ENCODE assay signal across 28 cellular contexts in genomic region chr4:174475528-174475927, GRCh38.
"Had no signal": no experiment of that assay in that cellular context is flagged by ENCODE, and none has a peak within 500 bp of the region (broad histone marks: within the 10 kb centered on the region; RNA-seq: fewer than 3 reads in every experiment).

No MANE protein-coding gene starts in this region.

- H3K36me3 ChIP-seq: stomach, suprapubic skin, thoracic aorta, thyroid gland, tibial artery, tibial nerve, transverse colon, upper lobe of left lung, upper lobe of right lung, uterus, vagina had no signal

- FAIRE-seq: urothelium cell line had no signal

- H3K27me3 Mint-ChIP-seq: stimulated activated naive CD8-positive, alpha-beta T cell treated with anti-CD3 and anti-CD28 coated beads, Interleukin-15, amount 100 ng/mL, for 72 hours; stimulated activated naive CD8-positive, alpha-beta T cell treated with anti-CD3 and anti-CD28 coated beads, Interleukin-15, Interleukin-2, amounts not matched to agents 100 ng/mL and 50 ng/mL, for 24 hours; type B pancreatic cell had no signal

- H3K4me1 ChIP-seq: stomach, testis, thyroid gland, tibial artery, tibial nerve, transverse colon, upper lobe of left lung, upper lobe of right lung, uterus, vagina had no signal

- DNase-seq: stimulated activated CD4-positive, alpha-beta T cell treated with anti-CD3 and anti-CD28 coated beads, Interleukin-2, amount 100 ng/mL, for 48 hours; stimulated activated CD4-positive, alpha-beta T cell treated with anti-CD3 and anti-CD28 coated beads, Interleukin-4, amount 100 ng/mL, for 1 hour; stimulated activated CD4-positive, alpha-beta T cell treated with anti-CD3 and anti-CD28 coated beads, Interleukin-4, amount 100 ng/mL, for 24 hours; stimulated activated CD4-positive, alpha-beta T cell treated with anti-CD3 and anti-CD28 coated beads, Interleukin-4, amount 100 ng/mL, for 4 hours; stimulated activated CD8-positive, alpha-beta memory T cell treated with anti-CD3 and anti-CD28 coated beads, Interleukin-4, amount 100 ng/mL, for 48 hours; stimulated activated naive B cell treated with anti-CD40 and anti-IgM and Interleukin-4, amounts not matched to agents 10 μg/mL and 1 μg/mL and 100 μg/mL, for 72 hours; stimulated activated naive CD4-positive, alpha-beta T cell; stimulated activated naive CD4-positive, alpha-beta T cell treated with Interleukin-2 at 50 U/mL for 16 hours; stimulated activated naive CD8-positive, alpha-beta T cell treated with anti-CD3 and anti-CD28 coated beads, Interleukin-15, amount 100 ng/mL, for 72 hours; stimulated activated naive CD8-positive, alpha-beta T cell treated with anti-CD3 and anti-CD28 coated beads, Interleukin-15, Interleukin-2, amounts not matched to agents 100 U/mL and 50 U/mL, for 24 hours; stomach; substantia nigra; testis; thyroid gland; tibial artery; transverse colon; upper lobe of left lung; upper lobe of right lung; uterus had no signal

- H3K27ac Mint-ChIP-seq: stimulated activated effector memory CD8-positive, alpha-beta T cell treated with anti-CD3 and anti-CD28 coated beads, Interleukin-12 subunit alpha, Interleukin-12 subunit beta, amount 100 ng/mL, for 72 hours; stimulated activated memory B cell treated with anti-CD40 and anti-IgM and Interleukin-4, amounts not matched to agents 10 μg/mL and 1 μg/mL and 100 μg/mL, for 72 hours; stimulated activated naive B cell treated with anti-CD40 and anti-IgM and Interleukin-4, amounts not matched to agents 10 μg/mL and 1 μg/mL and 100 μg/mL, for 72 hours; stimulated activated naive CD8-positive, alpha-beta T cell treated with anti-CD3 and anti-CD28 coated beads, Interleukin-15, amount 100 ng/mL, for 72 hours; stimulated activated naive CD8-positive, alpha-beta T cell treated with anti-CD3 and anti-CD28 coated beads, Interleukin-15, Interleukin-2, amounts not matched to agents 100 ng/mL and 50 ng/mL, for 24 hours; type B pancreatic cell had no signal

- H3K9me3 Mint-ChIP-seq: stimulated activated effector memory CD8-positive, alpha-beta T cell treated with anti-CD3 and anti-CD28 coated beads, Interleukin-12 subunit alpha, Interleukin-12 subunit beta, amount 100 ng/mL, for 72 hours; stimulated activated memory B cell treated with anti-CD40 and anti-IgM and Interleukin-4, amounts not matched to agents 10 μg/mL and 1 μg/mL and 100 μg/mL, for 72 hours; stimulated activated naive B cell treated with anti-CD40 and anti-IgM and Interleukin-4, amounts not matched to agents 10 μg/mL and 1 μg/mL and 100 μg/mL, for 72 hours; stimulated activated naive CD8-positive, alpha-beta T cell treated with anti-CD3 and anti-CD28 coated beads, Interleukin-15, amount 100 ng/mL, for 72 hours; stimulated activated naive CD8-positive, alpha-beta T cell treated with anti-CD3 and anti-CD28 coated beads, Interleukin-15, Interleukin-2, amounts not matched to agents 100 ng/mL and 50 ng/mL, for 24 hours; type B pancreatic cell had no signal

- H3K36me3 Mint-ChIP-seq: stimulated activated effector memory CD8-positive, alpha-beta T cell treated with anti-CD3 and anti-CD28 coated beads, Interleukin-12 subunit alpha, Interleukin-12 subunit beta, amount 100 ng/mL, for 72 hours; stimulated activated memory B cell treated with anti-CD40 and anti-IgM and Interleukin-4, amounts not matched to agents 10 μg/mL and 1 μg/mL and 100 μg/mL, for 72 hours; stimulated activated naive B cell treated with anti-CD40 and anti-IgM and Interleukin-4, amounts not matched to agents 10 μg/mL and 1 μg/mL and 100 μg/mL, for 72 hours; type B pancreatic cell had no signal

- ATAC-seq: stimulated activated effector memory CD8-positive, alpha-beta T cell treated with anti-CD3 and anti-CD28 coated beads, Interleukin-12 subunit alpha, Interleukin-12 subunit beta, amount 100 ng/mL, for 72 hours; stimulated activated memory B cell treated with anti-CD40 and anti-IgM and Interleukin-4, amounts not matched to agents 10 μg/mL and 1 μg/mL and 100 μg/mL, for 72 hours; stimulated activated naive CD8-positive, alpha-beta T cell treated with anti-CD3 and anti-CD28 coated beads, Interleukin-15, amount 100 ng/mL, for 72 hours; stimulated activated naive CD8-positive, alpha-beta T cell treated with anti-CD3 and anti-CD28 coated beads, Interleukin-15, Interleukin-2, amounts not matched to agents 100 U/mL and 50 U/mL, for 24 hours; upper lobe of right lung had no signal

- H3K27me3 ChIP-seq: stomach, suprapubic skin, testis, thyroid gland, tibial artery, tibial nerve, transverse colon, upper lobe of left lung, upper lobe of right lung, uterus, vagina had no signal

- H3K27ac ChIP-seq: stomach, suprapubic skin, testis, thoracic aorta, thyroid gland, tibial artery, tibial nerve, transverse colon, upper lobe of left lung, upper lobe of right lung, uterus, vagina had no signal

- H3K9me3 ChIP-seq: suprapubic skin, testis, thoracic aorta, thyroid gland, tibial artery, tibial nerve, transverse colon, upper lobe of left lung, upper lobe of right lung, uterus, vagina had no signal

- H3K4me1 Mint-ChIP-seq: stimulated activated effector memory CD8-positive, alpha-beta T cell treated with anti-CD3 and anti-CD28 coated beads, Interleukin-12 subunit alpha, Interleukin-12 subunit beta, amount 100 ng/mL, for 72 hours; stimulated activated memory B cell treated with anti-CD40 and anti-IgM and Interleukin-4, amounts not matched to agents 10 μg/mL and 1 μg/mL and 100 μg/mL, for 72 hours; stimulated activated naive B cell treated with anti-CD40 and anti-IgM and Interleukin-4, amounts not matched to agents 10 μg/mL and 1 μg/mL and 100 μg/mL, for 72 hours; stimulated activated naive CD8-positive, alpha-beta T cell treated with anti-CD3 and anti-CD28 coated beads, Interleukin-15, amount 100 ng/mL, for 72 hours had no signal

- H3K4me3 ChIP-seq: stomach, suprapubic skin, testis, thoracic aorta, thyroid gland, tibial artery, tibial nerve, transverse colon, upper lobe of left lung, upper lobe of right lung, uterus, vagina had no signal

- H3K4me3 Mint-ChIP-seq: stimulated activated effector memory CD8-positive, alpha-beta T cell treated with anti-CD3 and anti-CD28 coated beads, Interleukin-12 subunit alpha, Interleukin-12 subunit beta, amount 100 ng/mL, for 72 hours; stimulated activated memory B cell treated with anti-CD40 and anti-IgM and Interleukin-4, amounts not matched to agents 10 μg/mL and 1 μg/mL and 100 μg/mL, for 72 hours; stimulated activated naive B cell treated with anti-CD40 and anti-IgM and Interleukin-4, amounts not matched to agents 10 μg/mL and 1 μg/mL and 100 μg/mL, for 72 hours; stimulated activated naive CD8-positive, alpha-beta T cell treated with anti-CD3 and anti-CD28 coated beads, Interleukin-15, amount 100 ng/mL, for 72 hours; stimulated activated naive CD8-positive, alpha-beta T cell treated with anti-CD3 and anti-CD28 coated beads, Interleukin-15, Interleukin-2, amounts not matched to agents 100 ng/mL and 50 ng/mL, for 24 hours; type B pancreatic cell had no signal
